8 cellular contexts compared by ENCODE assay signal in genomic region chr14:22002860-22003284, GRCh38.
DNase-seq lines count a peak whose midpoint lies in the region; ATAC-seq and TF ChIP-seq lines count a peak whose summit lies in the region.

No MANE protein-coding gene starts in this region.

- DNase-seq in left ventricle myocardium inferior, result no peak
- DNase-seq in Right ventricle myocardium superior, result no peak
- peak; percentile 76 to 80 for DNase-seq in activated CD4-positive, alpha-beta T cell treated with anti-CD3 and anti-CD28 coated beads, Interleukin-2, amount 50 U/mL, for 48 hours
- DNase-seq in endothelial cell (ENCODE audit: low spot score), result peak; percentile 41
- peak; percentile 48 for DNase-seq in stimulated activated CD8-positive, alpha-beta memory T cell treated with anti-CD3 and anti-CD28 coated beads, Interleukin-15, amount 100 ng/mL, for 1 hour (ENCODE audit: low read depth)
- DNase-seq in DMS153 (lab: John Stamatoyannopoulos, UW), result no peak

- H3K36me3 Mint-ChIP-seq in endothelial cell (ENCODE audit: low read depth, unreplicated experiment), result no peaks in the 10 kb centered on the region

- no peaks in the 10 kb centered on the region for H3K27me3 ChIP-seq in left ventricle myocardium inferior (ENCODE audit: low read depth)

- TF ChIP-seq CTCF in left ventricle myocardium inferior (IDR thresholded peaks at IDR 0.05; ENCODE audit: borderline replicate concordance), result peak; percentile 34
- TF ChIP-seq CTCF in endothelial cell (IDR thresholded peaks at IDR 0.05; ENCODE audit: unreplicated experiment), result peak; percentile 54

- no peak overlapping the region for H3K27ac Mint-ChIP-seq in endothelial cell (ENCODE audit: unreplicated experiment)

- H3K4me3 Mint-ChIP-seq in endothelial cell (ENCODE audit: unreplicated experiment), result no peak overlapping the region

- no peak overlapping the region for H3K4me3 ChIP-seq in left ventricle myocardium inferior

- no peaks in the 10 kb centered on the region for H3K4me1 ChIP-seq in left ventricle myocardium inferior

- no peak overlapping the region for H3K27ac ChIP-seq in left ventricle myocardium inferior (replicated peaks)

- no peak for ATAC-seq in Right ventricle myocardium superior (ENCODE audit: poor library complexity)
- ATAC-seq in HG02973 (IDR thresholded peaks at IDR 0.05; ENCODE audit: unreplicated experiment), result no peak
- ATAC-seq in HG03354 (IDR thresholded peaks at IDR 0.05; ENCODE audit: poor library complexity, severe bottlenecking, unreplicated experiment), result no peak

- H3K9me3 Mint-ChIP-seq in endothelial cell (ENCODE audit: unreplicated experiment), result no peaks in the 10 kb centered on the region

- intact Hi-C loops in left ventricle myocardium inferior (cut with micrococcal nuclease), result no loop called here
- intact Hi-C loops in Right ventricle myocardium superior (cut with DNase I), result no loop called here

- H3K27me3 Mint-ChIP-seq in endothelial cell (ENCODE audit: unreplicated experiment), result no peaks in the 10 kb centered on the region

- H3K9me3 ChIP-seq in left ventricle myocardium inferior (replicated peaks), result no peaks in the 10 kb centered on the region

- no peaks in the 10 kb centered on the region for H3K4me1 Mint-ChIP-seq in endothelial cell (ENCODE audit: unreplicated experiment)

- no peaks in the 10 kb centered on the region for H3K36me3 ChIP-seq in left ventricle myocardium inferior

Comparison
In these comparisons a context has a peak if more than half of its experiments do, and no peak if none do; other contexts are left out.
1. DNase-seq: peak in activated CD4-positive, alpha-beta T cell treated with anti-CD3 and anti-CD28 coated beads, Interleukin-2, amount 50 U/mL, for 48 hours (2 of 2), endothelial cell (single experiment) and stimulated activated CD8-positive, alpha-beta memory T cell treated with anti-CD3 and anti-CD28 coated beads, Interleukin-15, amount 100 ng/mL, for 1 hour (single experiment); none in left ventricle myocardium inferior (single experiment), Right ventricle myocardium superior (single experiment) and DMS153 (single experiment).